In genomic region chr12:120257041-120257821, GRCh38 we compare ENCODE assay signal across 9 cellular contexts. TPM values are rescaled to one million over a fixed set of nuclear protein-coding genes. Genes with fewer than 3 reads are reported as not detected.
DNase-seq lines count a peak whose midpoint lies in the region; ATAC-seq, FAIRE-seq and TF ChIP-seq lines count a peak whose summit lies in the region.
"Had no signal": no experiment of that assay in that cellular context is flagged by ENCODE, and none has a peak within 500 bp of the region (broad histone marks: within the 10 kb centered on the region; RNA-seq: fewer than 3 reads in every experiment).

No MANE protein-coding gene starts in this region.

- peak; percentile 57 for DNase-seq in H54 (ENCODE audit: insufficient read length, low spot score)
- peak; percentile 72 to 78 for DNase-seq in heart right ventricle
- no peak for DNase-seq in GDM1 (lab: John Stamatoyannopoulos, UW)
- no peak for DNase-seq in HEK293T (ENCODE audit: extremely low spot score)
- no peak for DNase-seq in COLO829 (ENCODE audit: low spot score)

- TF ChIP-seq POLR2A in H54 (IDR thresholded peaks at IDR 0.05; ENCODE audit: low read depth, low read length): no peak

- TF ChIP-seq CTCF in heart right ventricle (IDR thresholded peaks at IDR 0.05): peak in 3 of 9 donors; percentile 6 to 16 (median 8)

- no peak for FAIRE-seq in H54 (lab: Jason Lieb, UNC)
- FAIRE-seq: K562 had no signal

- H3K4me1 ChIP-seq in heart right ventricle (peaks cover 50 to 100% (median 98%) of the 10 kb centered on the region in 9 donors), rectal smooth muscle tissue (ENCODE audit: control insufficient read depth, insufficient read depth, low read length) (peaks cover 32% of the 10 kb centered on the region)

- 31 to 50% (median 36%) methylated on average over 9 of the region's 9 CpGs for WGBS in adipose tissue, 3 donors
- WGBS in heart right ventricle, 2 donors: 14% methylated on average over 9 of the region's 9 CpGs

- H3K27ac ChIP-seq in adipose tissue (ENCODE audit: low read depth, low read length) (peak overlapping the region; percentile 9), heart right ventricle (peak overlapping the region; percentile 76 to 92 (median 86)), rectal smooth muscle tissue (ENCODE audit: low read depth, low read length) (peak overlapping the region; percentile 80)

- H3K27me3 ChIP-seq in heart right ventricle (no peaks in the 10 kb centered on the region), rectal smooth muscle tissue (ENCODE audit: control insufficient read depth, insufficient read depth, low read length) (no peaks in the 10 kb centered on the region)

- H3K36me3 ChIP-seq in heart right ventricle: peaks cover 0 to 29% (median 0%) of the 10 kb centered on the region in 9 donors
- no peaks in the 10 kb centered on the region for H3K36me3 ChIP-seq in rectal smooth muscle tissue (ENCODE audit: control insufficient read depth, insufficient read depth, low read length)

- POLR2A ChIA-PET in HEK293T (lab: Yijun Ruan, JAX): interaction anchor here (0.7 to 1.4 kb wide), 4 partner anchors 29 to 56 kb away, joined by 3 to 11 read pairs (median 4); partner anchors contain the start of genes RNU4-2 and RPLP0

- CTCF ChIA-PET in HEK293T (lab: Yijun Ruan, JAX): interaction anchor here (0.8 to 2.7 kb wide), 5 partner anchors 21 to 29 kb away, joined by 3 to 15 read pairs (median 4); no protein-coding TSS in a partner anchor

- H3K9me3 ChIP-seq in heart right ventricle: no peaks in the 10 kb centered on the region

- H3K9ac ChIP-seq in rectal smooth muscle tissue (ENCODE audit: low read length): no peak overlapping the region

- H3K4me3 ChIP-seq in heart right ventricle (peak overlapping the region in 2 of 10 donors; percentile 22 to 25), rectal smooth muscle tissue (ENCODE audit: low read length) (peak overlapping the region; percentile 2)
- H3K4me3 ChIP-seq: K562 had no signal

- ATAC-seq in heart right ventricle (peak; percentile 78 to 86 (median 80)), GM18517 (IDR thresholded peaks at IDR 0.05; ENCODE audit: unreplicated experiment) (no peak)
- ATAC-seq: K562 had no signal

- intact Hi-C loops in heart right ventricle (cut with DNase I): no loop called here

TF ChIP-seq in HEK293T, 16 proteins besides CTCF, POLR2A, EP300 and RAD21:
- no peak for TF ChIP-seq SP1 (IDR thresholded peaks at IDR 0.05)
- no peak for TF ChIP-seq LEF1 (IDR thresholded peaks at IDR 0.05; ENCODE audit: borderline replicate concordance)
- no peak for TF ChIP-seq ELF4 (IDR thresholded peaks at IDR 0.05)
- no peak for TF ChIP-seq NFRKB (IDR thresholded peaks at IDR 0.05)

RNA-seq across cellular contexts. Expression of gene PXN, which starts 8.3 kb away (rescaled TPM):
- polyA plus RNA-seq in adipose tissue: 100 to 1,000 TPM in 1 of 3 donors, 10 to 100 TPM in 2; 24.5 to 126 (median 77.4) TPM
- 10 to 100 TPM; 52.0 to 83.7 (median 63.3) TPM for total RNA-seq in heart right ventricle
- 100 to 1,000 TPM in 1 of 2 donors, 10 to 100 TPM in 1; 41.2 to 123 TPM for polyA plus RNA-seq in heart right ventricle

RNA-seq across cellular contexts. Expression of gene RNU4-2, which starts 34.5 kb away (rescaled TPM):
- polyA plus RNA-seq in adipose tissue (not detected), heart right ventricle (not detected)
- over 10,000 TPM in 7 of 10 donors, 1,000 to 10,000 TPM in 3; 5,348 to 18,425 (median 10,263) TPM for total RNA-seq in heart right ventricle
- polyA plus RNA-seq: K562 had no signal

RNA-seq across cellular contexts. Expression of gene RNU4-1, which starts 35.8 kb away (rescaled TPM):
- not detected for polyA plus RNA-seq in adipose tissue
- total RNA-seq in heart right ventricle: 1,000 to 10,000 TPM in 6 of 10 donors, 100 to 1,000 TPM in 4; 426 to 3,423 (median 1,870) TPM
- polyA plus RNA-seq in heart right ventricle: not detected

RNA-seq across cellular contexts. Expression of gene SIRT4, which starts 44.9 kb away (rescaled TPM):
- polyA plus RNA-seq in adipose tissue: under 1 TPM; 0.56 to 0.93 (median 0.91) TPM
- 1 to 10 TPM; 3.7 to 9.0 (median 4.7) TPM for total RNA-seq in heart right ventricle
- 1 to 10 TPM; 2.8 to 6.2 TPM for polyA plus RNA-seq in heart right ventricle

RNA-seq across cellular contexts. Expression of gene RPLP0, which starts 56.3 kb away (rescaled TPM):
- polyA plus RNA-seq in adipose tissue: 1,000 to 10,000 TPM; 3,544 to 4,823 (median 4,317) TPM
- total RNA-seq in heart right ventricle: 1,000 to 10,000 TPM in 1 of 10 donors, 100 to 1,000 TPM in 9; 578 to 1,255 (median 694) TPM
- 1,000 to 10,000 TPM in 1 of 2 donors, 100 to 1,000 TPM in 1; 852 to 3,129 TPM for polyA plus RNA-seq in heart right ventricle

Comparison
In these comparisons a context has a peak if more than half of its experiments do, and no peak if none do; other contexts are left out.
1. DNase-seq: peak in H54 (single experiment) and heart right ventricle (2 of 2); none in GDM1 (single experiment), HEK293T (single experiment) and COLO829 (single experiment).
2. H3K27ac ChIP-seq: peak in every context shown above with its lines; median percentile 86 in heart right ventricle; 80 in rectal smooth muscle tissue; 9 in adipose tissue.